ENCODE assay signal across 8 cellular contexts in the genomic region with DNA sequence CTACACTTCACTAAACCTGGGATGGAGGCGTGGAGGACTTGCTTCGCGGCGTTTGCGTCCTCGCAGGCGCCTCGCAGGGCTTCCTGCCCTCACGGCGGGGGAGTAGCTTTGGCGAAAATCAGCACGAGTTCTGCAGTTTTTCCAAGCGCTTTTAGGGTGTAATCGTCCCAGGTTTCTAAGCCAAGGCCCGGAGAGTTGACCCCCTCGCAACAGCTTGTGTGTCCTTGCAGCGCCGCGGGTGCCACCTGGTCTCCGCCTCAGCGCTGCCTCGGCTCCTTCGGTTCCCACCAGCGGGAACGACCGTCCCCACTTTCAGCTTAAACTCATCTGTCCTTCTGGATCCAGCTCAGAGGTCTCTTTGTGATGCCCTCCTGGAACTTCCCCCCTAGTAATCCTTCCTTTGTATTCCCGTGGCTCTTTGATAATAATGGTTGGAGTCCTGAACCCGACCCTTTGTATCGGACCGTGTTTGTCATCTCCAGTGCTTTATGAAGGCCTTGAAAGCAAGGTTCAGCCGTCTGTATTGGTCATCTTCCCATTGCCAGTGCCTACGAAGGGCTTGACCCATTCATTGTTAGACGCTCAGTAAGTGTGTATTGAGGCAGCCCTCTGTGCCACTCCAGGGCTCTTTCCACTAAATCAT. TPM values are rescaled to one million over a fixed set of nuclear protein-coding genes. Genes with fewer than 3 reads are reported as not detected.
DNase-seq lines count a peak whose midpoint lies in the region; ATAC-seq and TF ChIP-seq lines count a peak whose summit lies in the region.

No MANE protein-coding gene starts in this region.

- TF ChIP-seq RAD21 in neural cell (conservative IDR thresholded peaks at IDR 0.05) = no peak

- H3K36me3 ChIP-seq in esophagus muscularis mucosa (peaks cover 0 to 18% (median 11%) of the 10 kb centered on the region in 4 donors), neural cell (ENCODE audit: insufficient read depth, low read length) (peaks cover 6% of the 10 kb centered on the region)

- H3K4me3 ChIP-seq in AG04450 (ENCODE audit: low read depth, low read length) (peak overlapping the region; percentile 86), esophagus muscularis mucosa (peak overlapping the region; percentile 73 to 91 (median 80)), neural cell (ENCODE audit: low read length) (peak overlapping the region; percentile 89)

- peaks cover 49% of the 10 kb centered on the region for H3K79me2 ChIP-seq in neural cell (replicated peaks; ENCODE audit: insufficient read depth, low read length)

- CTCF ChIA-PET in AG04450 (lab: Charles Lee) = interaction anchor here (1.6 kb wide), 1 partner anchor 29 kb away, joined by 3 read pairs; no protein-coding TSS in a partner anchor

- H4K20me1 ChIP-seq in neural cell (ENCODE audit: insufficient read depth) = no peaks in the 10 kb centered on the region

- peak overlapping the region; percentile 99 for H3K9ac ChIP-seq in neural cell (ENCODE audit: low read length)

- H3K27me3 ChIP-seq in AG04450 (ENCODE audit: control insufficient read depth, insufficient read depth, low read length) (no peaks in the 10 kb centered on the region), esophagus muscularis mucosa (no peaks in the 10 kb centered on the region), neural cell (ENCODE audit: insufficient read depth, low read depth, low read length) (no peaks in the 10 kb centered on the region)

- H3K4me2 ChIP-seq in neural cell (ENCODE audit: low read length) = peak overlapping the region; percentile 98

- ATAC-seq in GM18505 (IDR thresholded peaks at IDR 0.05; ENCODE audit: unreplicated experiment) (peak; percentile 18), SK-N-SH treated with all-trans-retinoic acid at 6 μM for 48 hours (no peak; the same call in 2 of the 3 replicates), HG03139 (IDR thresholded peaks at IDR 0.05; ENCODE audit: unreplicated experiment) (no peak)

- peak overlapping the region; percentile 100 for H2AFZ ChIP-seq in neural cell (ENCODE audit: low read depth, low read length)

- peaks cover 23 to 53% (median 50%) of the 10 kb centered on the region in 4 donors for H3K4me1 ChIP-seq in esophagus muscularis mucosa

- peak; percentile 44 for TF ChIP-seq POLR2A in GM18505 (IDR thresholded peaks at IDR 0.05; ENCODE audit: borderline replicate concordance, extremely low read depth, insufficient read depth, insufficient read length)
- TF ChIP-seq POLR2A in esophagus muscularis mucosa (IDR thresholded peaks at IDR 0.05; ENCODE audit: low read depth) = no peak

- 7% methylated on average over 31 of the region's 33 CpGs for WGBS in esophagus muscularis mucosa

- H3K9me3 ChIP-seq in AG04450 (ENCODE audit: control insufficient read depth, insufficient read depth, low read length) (no peaks in the 10 kb centered on the region), esophagus muscularis mucosa (no peaks in the 10 kb centered on the region), neural cell (ENCODE audit: low read length) (no peaks in the 10 kb centered on the region)

- TF ChIP-seq CTCF in AG04450 (IDR thresholded peaks at IDR 0.05; ENCODE audit: low read depth, low read length) = no peak
- TF ChIP-seq CTCF in esophagus muscularis mucosa (IDR thresholded peaks at IDR 0.05) = no peak
- TF ChIP-seq CTCF in neural cell (IDR thresholded peaks at IDR 0.05; ENCODE audit: poor library complexity, severe bottlenecking) = no peak

- H3K27ac ChIP-seq in AG04450 (ENCODE audit: low read depth, low read length) (peak overlapping the region; percentile 97), esophagus muscularis mucosa (replicated peaks in 1 of 4) (peak overlapping the region; percentile 95 to 98 (median 96)), neural cell (ENCODE audit: low read length) (peak overlapping the region; percentile 98)

- POLR2A ChIA-PET in AG04450 (lab: Yijun Ruan, JAX) = interaction anchor here (1.0 to 1.2 kb wide), 2 partner anchors 170 to 1040 kb away, joined by 3 to 4 read pairs; partner anchors contain the start of gene EIF1

- peaks cover 5% of the 10 kb centered on the region for H3F3A ChIP-seq in neural cell (ENCODE audit: insufficient read depth, low read length, poor library complexity, severe bottlenecking)

- no peak for DNase-seq in AG04450 (ENCODE audit: low read depth, low spot score)
- DNase-seq in HS-27A (ENCODE audit: low read depth) = peak; percentile 17
- DNase-seq in esophagus muscularis mucosa (ENCODE audit: extremely low spot score) = no peak
- no peak for DNase-seq in NK-92 treated with Interleukin-12 subunit alpha and Interleukin-12 subunit beta, amount 100 ng/mL, for 24 hours (lab: John Stamatoyannopoulos, UW)

- H3K9me2 ChIP-seq in neural cell (ENCODE audit: insufficient read depth, low read length) = peaks cover 2% of the 10 kb centered on the region

- intact Hi-C loops in esophagus muscularis mucosa (cut with DNase I) = no loop called here

- TF ChIP-seq EP300 in esophagus muscularis mucosa (IDR thresholded peaks at IDR 0.05) = no peak
- no peak for TF ChIP-seq EP300 in neural cell (conservative IDR thresholded peaks at IDR 0.05; ENCODE audit: poor library complexity, severe bottlenecking)

TF ChIP-seq in SK-N-SH treated with all-trans-retinoic acid at 6 μM for 48 hours, 23 proteins besides CTCF, POLR2A, EP300 and RAD21:
- TF ChIP-seq ZNF70 (CRISPR knock-in tag; IDR thresholded peaks at IDR 0.05) (peak; percentile 64; the same call in 1 of the 2 replicates), PPARA (CRISPR knock-in tag; IDR thresholded peaks at IDR 0.05; ENCODE audit: borderline replicate concordance) (no peak)

TF ChIP-seq in neural cell, 6 proteins besides CTCF, POLR2A, EP300 and RAD21:
- peak; percentile 25 for TF ChIP-seq POLR2AphosphoS5 (IDR thresholded peaks at IDR 0.05)
- TF ChIP-seq EZH2 (IDR thresholded peaks at IDR 0.05; ENCODE audit: borderline replicate concordance, insufficient read depth, low read length, poor library complexity, severe bottlenecking) = no peak
- TF ChIP-seq MXI1 (conservative IDR thresholded peaks at IDR 0.05; ENCODE audit: poor library complexity, severe bottlenecking) = peak; percentile 25
- peak; percentile 23 for TF ChIP-seq TAF1 (IDR thresholded peaks at IDR 0.05; ENCODE audit: low read depth)
- peak; percentile 11 for TF ChIP-seq SMC3 (conservative IDR thresholded peaks at IDR 0.05; ENCODE audit: poor library complexity)
- TF ChIP-seq, protein P1, sequence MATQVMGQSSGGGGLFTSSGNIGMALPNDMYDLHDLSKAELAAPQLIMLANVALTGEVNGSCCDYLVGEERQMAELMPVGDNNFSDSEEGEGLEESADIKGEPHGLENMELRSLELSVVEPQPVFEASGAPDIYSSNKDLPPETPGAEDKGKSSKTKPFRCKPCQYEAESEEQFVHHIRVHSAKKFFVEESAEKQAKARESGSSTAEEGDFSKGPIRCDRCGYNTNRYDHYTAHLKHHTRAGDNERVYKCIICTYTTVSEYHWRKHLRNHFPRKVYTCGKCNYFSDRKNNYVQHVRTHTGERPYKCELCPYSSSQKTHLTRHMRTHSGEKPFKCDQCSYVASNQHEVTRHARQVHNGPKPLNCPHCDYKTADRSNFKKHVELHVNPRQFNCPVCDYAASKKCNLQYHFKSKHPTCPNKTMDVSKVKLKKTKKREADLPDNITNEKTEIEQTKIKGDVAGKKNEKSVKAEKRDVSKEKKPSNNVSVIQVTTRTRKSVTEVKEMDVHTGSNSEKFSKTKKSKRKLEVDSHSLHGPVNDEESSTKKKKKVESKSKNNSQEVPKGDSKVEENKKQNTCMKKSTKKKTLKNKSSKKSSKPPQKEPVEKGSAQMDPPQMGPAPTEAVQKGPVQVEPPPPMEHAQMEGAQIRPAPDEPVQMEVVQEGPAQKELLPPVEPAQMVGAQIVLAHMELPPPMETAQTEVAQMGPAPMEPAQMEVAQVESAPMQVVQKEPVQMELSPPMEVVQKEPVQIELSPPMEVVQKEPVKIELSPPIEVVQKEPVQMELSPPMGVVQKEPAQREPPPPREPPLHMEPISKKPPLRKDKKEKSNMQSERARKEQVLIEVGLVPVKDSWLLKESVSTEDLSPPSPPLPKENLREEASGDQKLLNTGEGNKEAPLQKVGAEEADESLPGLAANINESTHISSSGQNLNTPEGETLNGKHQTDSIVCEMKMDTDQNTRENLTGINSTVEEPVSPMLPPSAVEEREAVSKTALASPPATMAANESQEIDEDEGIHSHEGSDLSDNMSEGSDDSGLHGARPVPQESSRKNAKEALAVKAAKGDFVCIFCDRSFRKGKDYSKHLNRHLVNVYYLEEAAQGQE (IDR thresholded peaks at IDR 0.05; ENCODE audit: borderline replicate concordance) = peak; percentile 5

RNA-seq across cellular contexts. Expression of gene SMARCE1, which starts 0.8 kb away (rescaled TPM):
- polyA plus RNA-seq in AG04450 (2011; rRNA removed) (93.3 and 111 TPM in 2 replicates), neural cell (245 and 248 TPM in 2 replicates)
- 68.4 and 72.4 TPM in 2 replicates for polyA minus RNA-seq in AG04450 (2011; rRNA and poly(A)+ RNA removed)
- 100 to 1,000 TPM in 2 of 4 donors, 10 to 100 TPM in 2; 86.8 to 112 (median 102) TPM for total RNA-seq in esophagus muscularis mucosa
- polyA minus RNA-seq in neural cell = 241 and 295 TPM in 2 replicates

RNA-seq across cellular contexts. Expression of gene KRT222, which starts 16.5 kb away (rescaled TPM):
- polyA plus RNA-seq in AG04450 (2011; rRNA removed) = not detected in 2 replicates
- not detected in 2 replicates for polyA minus RNA-seq in AG04450 (2011; rRNA and poly(A)+ RNA removed)
- total RNA-seq in esophagus muscularis mucosa = 1 to 10 TPM in 3 of 4 donors, under 1 TPM in 1; 0.97 to 3.0 (median 2.7) TPM
- 13.6 and 15.1 TPM in 2 replicates for polyA plus RNA-seq in neural cell
- 8.5 and 10.3 TPM in 2 replicates for polyA minus RNA-seq in neural cell

RNA-seq across cellular contexts. Expression of gene KRT24, which starts 55.1 kb away (rescaled TPM):
- polyA plus RNA-seq in AG04450 (2011; rRNA removed) (not detected in 2 replicates), neural cell (0.83 TPM in 1 of 2 replicates, not detected in the other)
- not detected in 2 replicates for polyA minus RNA-seq in AG04450 (2011; rRNA and poly(A)+ RNA removed)
- under 1 TPM in 3 of 4 donors, not detected in 1; 0.17 to 0.52 (median 0.42) TPM for total RNA-seq in esophagus muscularis mucosa
- polyA minus RNA-seq in neural cell = not detected in 2 replicates

Comparison
In these comparisons a context has a peak if more than half of its experiments do, and no peak if none do; other contexts are left out.
1. RNA of gene KRT222, which starts 16.5 kb away (polyA plus RNA-seq): 13.6 to 15.1 TPM in neural cell; not detected in AG04450; every median in the first group is over 10 times any median in the second.
2. Peak in every context shown above with its lines, with median percentiles within 50 percentile points of each other: H3K27ac ChIP-seq and H3K4me3 ChIP-seq.